22 cellular contexts compared by ENCODE assay signal in the genomic region with DNA sequence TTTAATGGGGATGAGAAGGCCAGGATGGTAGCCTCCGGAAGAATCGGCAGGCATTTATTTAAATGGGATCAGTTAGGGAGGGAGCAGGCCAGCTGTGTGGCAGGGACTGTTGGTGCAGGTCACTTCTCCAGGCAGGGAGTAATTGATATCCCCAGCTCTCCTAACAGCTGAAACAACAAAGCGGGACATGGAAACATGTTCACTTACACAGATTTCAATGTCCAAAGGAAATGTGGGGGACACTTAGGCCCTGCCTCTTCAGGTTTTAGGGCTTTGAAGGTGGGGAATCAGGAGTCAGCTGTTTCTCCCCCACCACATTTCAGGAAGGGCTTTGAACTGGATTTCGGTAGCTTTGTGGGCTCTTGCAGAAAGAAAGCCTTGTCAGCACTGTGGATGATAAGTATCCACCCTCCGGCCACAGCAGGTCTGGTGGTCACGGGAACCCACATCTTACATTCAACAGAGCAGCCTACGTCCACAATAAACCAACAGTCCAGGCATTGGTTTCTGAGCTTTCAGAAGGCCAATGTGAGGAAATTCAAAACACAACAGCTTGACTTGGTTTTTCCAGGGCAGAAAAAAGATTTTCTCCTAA.
DNase-seq lines count a peak whose midpoint lies in the region; ATAC-seq and TF ChIP-seq lines count a peak whose summit lies in the region.
"Had no signal": no experiment of that assay in that cellular context is flagged by ENCODE, and none has a peak within 500 bp of the region (broad histone marks: within the 10 kb centered on the region; RNA-seq: fewer than 3 reads in every experiment).

No MANE protein-coding gene starts in this region.

- TF ChIP-seq POLR2A in IMR-90 (IDR thresholded peaks at IDR 0.05; ENCODE audit: low read depth, low read length) (no peak), erythroblast (IDR thresholded peaks at IDR 0.05; ENCODE audit: low read length) (no peak)

- no peaks in the 10 kb centered on the region for H3K27me3 ChIP-seq in IMR-90 (ENCODE audit: control insufficient read depth, insufficient read depth, low read length)
- H3K27me3 ChIP-seq: stomach had no signal

- H3K27me3 Mint-ChIP-seq in nephron (ENCODE audit: low read depth), result peaks cover 4% of the 10 kb centered on the region
- H3K27me3 Mint-ChIP-seq: activated CD4-positive, alpha-beta T cell treated with anti-CD3 and anti-CD28 coated beads, Interleukin-2, amount 10 ng/mL, durations not matched to agents 7 days and 5 days; activated naive CD8-positive, alpha-beta T cell treated with anti-CD3 and anti-CD28 coated beads, Interleukin-2, amount 10 ng/mL, durations not matched to agents 7 days and 5 days; CD4-positive, alpha-beta memory T cell; progenitor cell of endocrine pancreas had no signal

- H3K36me3 ChIP-seq in IMR-90 (ENCODE audit: control insufficient read depth, insufficient read depth, low read length), result no peaks in the 10 kb centered on the region
- H3K36me3 ChIP-seq: stomach had no signal

- H4K5ac ChIP-seq in IMR-90 (ENCODE audit: low read depth, low read length), result no peak overlapping the region

- peaks cover 36% of the 10 kb centered on the region for H3K4me1 Mint-ChIP-seq in nephron
- H3K4me1 Mint-ChIP-seq: activated CD4-positive, alpha-beta T cell treated with anti-CD3 and anti-CD28 coated beads, Interleukin-2, amount 10 ng/mL, durations not matched to agents 7 days and 5 days; activated naive CD8-positive, alpha-beta T cell treated with anti-CD3 and anti-CD28 coated beads, Interleukin-2, amount 10 ng/mL, durations not matched to agents 7 days and 5 days; CD4-positive, alpha-beta memory T cell had no signal

- H2BK5ac ChIP-seq in IMR-90 (ENCODE audit: low read depth, low read length, poor library complexity, severe bottlenecking), result no peak overlapping the region

- no peak overlapping the region for H2BK120ac ChIP-seq in IMR-90 (ENCODE audit: low read depth, low read length)

- TF ChIP-seq RAD21 in IMR-90 (IDR thresholded peaks at IDR 0.05; ENCODE audit: low read length), result no peak

- H4K8ac ChIP-seq in IMR-90 (ENCODE audit: low read depth in 2 of 2, low read length in 2 of 2), result no peak overlapping the region

- H2AK9ac ChIP-seq in IMR-90 (replicated peaks; ENCODE audit: low read depth, low read length, poor library complexity), result no peak overlapping the region

- no peak overlapping the region for H3K9ac ChIP-seq in IMR-90 (ENCODE audit: low read depth, low read length)

- H4K20me1 ChIP-seq in IMR-90 (ENCODE audit: insufficient read depth, low read length), result no peaks in the 10 kb centered on the region

- H2AK5ac ChIP-seq in IMR-90 (ENCODE audit: low read depth, low read length), result no peak overlapping the region

- no peak overlapping the region for H3K4me3 ChIP-seq in IMR-90 (ENCODE audit: insufficient read depth, low read depth, low read length)
- H3K4me3 ChIP-seq: stomach had no signal

- H3K27ac ChIP-seq in IMR-90 (ENCODE audit: insufficient read depth, low read length), result no peak overlapping the region
- H3K27ac ChIP-seq: stomach had no signal

- no peak overlapping the region for H2AFZ ChIP-seq in IMR-90 (replicated peaks; ENCODE audit: low read length, poor library complexity)

- POLR2A ChIA-PET in IMR-90 (lab: Charles Lee; ENCODE audit: unreplicated experiment), result no interaction called here

- H3K9me1 ChIP-seq in IMR-90 (ENCODE audit: insufficient read depth, low read length), result peaks cover 9% of the 10 kb centered on the region; the same call in 1 of the 2 replicates

- H3K4ac ChIP-seq in IMR-90 (ENCODE audit: low read depth, low read length), result no peak overlapping the region

- TF ChIP-seq CTCF in IMR-90 (conservative IDR thresholded peaks at IDR 0.05; ENCODE audit: low read depth, low read length), result no peak
- TF ChIP-seq CTCF in nephron (IDR thresholded peaks at IDR 0.05; ENCODE audit: unreplicated experiment in 3 of 3), result no peak

- CTCF ChIA-PET in IMR-90 (lab: Yijun Ruan, JAX), result no interaction called here

- no peaks in the 10 kb centered on the region for H3K9me3 ChIP-seq in IMR-90 (ENCODE audit: control insufficient read depth, insufficient read depth, low read length)
- H3K9me3 ChIP-seq: stomach had no signal

- H3K79me1 ChIP-seq in IMR-90 (ENCODE audit: low read depth in 1 of 2, low read length in 2 of 2), result no peaks in the 10 kb centered on the region; a peak in 1 of 4 replicates

- dilution Hi-C loops in IMR-90 (cut with HindIII; ENCODE audit: low sequenced_read_pairs, unreplicated experiment), result no loop called here

- H3K14ac ChIP-seq in IMR-90 (replicated peaks; ENCODE audit: low read depth, low read length), result no peak overlapping the region

- peak overlapping the region; percentile 5 to 87 (median 69) for H3K27ac Mint-ChIP-seq in nephron
- H3K27ac Mint-ChIP-seq: activated CD4-positive, alpha-beta T cell treated with anti-CD3 and anti-CD28 coated beads, Interleukin-2, amount 10 ng/mL, durations not matched to agents 7 days and 5 days; activated naive CD8-positive, alpha-beta T cell treated with anti-CD3 and anti-CD28 coated beads, Interleukin-2, amount 10 ng/mL, durations not matched to agents 7 days and 5 days; CD4-positive, alpha-beta memory T cell; progenitor cell of endocrine pancreas; T-helper 1 cell treated with Interleukin-12 subunit alpha and Interleukin-12 subunit beta and Interleukin-4 antibody, amounts not matched to agents 30 μg/mL and 1 μg/mL, for 36 hours had no signal

- H3K18ac ChIP-seq in IMR-90 (ENCODE audit: low read depth, low read length), result no peak overlapping the region

- no peak overlapping the region for H3K23ac ChIP-seq in IMR-90 (ENCODE audit: low read depth, low read length)

- in situ Hi-C loops in IMR-90 (cut with MboI; ENCODE audit: low sequenced_read_pairs), result no loop called here

- TSS peak; percentile 19 for BruUV-seq in IMR-90 (replicated peaks; lab: Mats Ljungman, UMichigan)

- no peak overlapping the region for H3K56ac ChIP-seq in IMR-90 (ENCODE audit: extremely low read depth, insufficient read depth, low read length)

- intact Hi-C loops in IMR-90 (cut with micrococcal nuclease), result no loop called here

- no peak for ATAC-seq in IMR-90 (ENCODE audit: low read depth)
- no peak for ATAC-seq in GM19351 (IDR thresholded peaks at IDR 0.05; ENCODE audit: unreplicated experiment)
- no peak for ATAC-seq in GM21515 (IDR thresholded peaks at IDR 0.05; ENCODE audit: unreplicated experiment)
- ATAC-seq: HCT116, left lobe of liver, Right ventricle myocardium inferior had no signal

- H2BK20ac ChIP-seq in IMR-90 (ENCODE audit: low read depth, low read length), result no peak overlapping the region; the same call in 1 of the 2 replicates

- no peak overlapping the region for H4K91ac ChIP-seq in IMR-90 (ENCODE audit: insufficient read depth, low read depth, low read length)

- DNase-seq in IMR-90 (no peak), NCI-H345 (lab: John Stamatoyannopoulos, UW) (peak; percentile 69), SK-N-DZ (ENCODE audit: low spot score) (peak; percentile 49), erythroblast (lab: John Stamatoyannopoulos, UW) (no peak)
- no peak for DNase-seq in stimulated activated CD4-positive, alpha-beta T cell treated with anti-CD3 and anti-CD28 coated beads, Interleukin-4, amount 100 ng/mL, for 1 hour
- DNase-seq: activated CD4-positive, alpha-beta T cell treated with anti-CD3 and anti-CD28 coated beads, Interleukin-2, amount 10 ng/mL, durations not matched to agents 7 days and 5 days; activated naive CD8-positive, alpha-beta T cell treated with anti-CD3 and anti-CD28 coated beads, Interleukin-2, amount 10 ng/mL, durations not matched to agents 7 days and 5 days; CD4-positive, alpha-beta memory T cell; cortex of kidney; NCI-H1436; NCI-H226; stomach; trophoblast cell had no signal

- no peak overlapping the region for H3K4me2 ChIP-seq in IMR-90 (ENCODE audit: low read depth, low read length)

- H3K36me3 Mint-ChIP-seq in nephron (ENCODE audit: low read depth), result no peaks in the 10 kb centered on the region
- H3K36me3 Mint-ChIP-seq: activated naive CD8-positive, alpha-beta T cell treated with anti-CD3 and anti-CD28 coated beads, Interleukin-2, amount 10 ng/mL, durations not matched to agents 7 days and 5 days; brain; CD4-positive, alpha-beta memory T cell had no signal

- H2BK15ac ChIP-seq in IMR-90 (ENCODE audit: low read depth, low read length), result no peak overlapping the region

- no peaks in the 10 kb centered on the region for H3K9me3 Mint-ChIP-seq in nephron
- H3K9me3 Mint-ChIP-seq: activated CD4-positive, alpha-beta T cell treated with anti-CD3 and anti-CD28 coated beads, Interleukin-2, amount 10 ng/mL, durations not matched to agents 7 days and 5 days had no signal

- peaks cover 3% of the 10 kb centered on the region; the same call in 1 of the 2 replicates for H3K4me1 ChIP-seq in IMR-90 (ENCODE audit: control insufficient read depth, insufficient read depth, low read length)
- H3K4me1 ChIP-seq: stomach had no signal

- no CpG with 5 or more reads among the region's 7 CpGs for WGBS in IMR-90 (ENCODE audit: extremely low coverage in 2 of 2, insufficient read length in 1 of 2), 2 experiments

- H3K4me3 Mint-ChIP-seq in nephron, result peak overlapping the region in 1 of 3 experiments; percentile 4
- H3K4me3 Mint-ChIP-seq: activated CD4-positive, alpha-beta T cell treated with anti-CD3 and anti-CD28 coated beads, Interleukin-2, amount 10 ng/mL, durations not matched to agents 7 days and 5 days; activated naive CD8-positive, alpha-beta T cell treated with anti-CD3 and anti-CD28 coated beads, Interleukin-2, amount 10 ng/mL, durations not matched to agents 7 days and 5 days; brain; CD4-positive, alpha-beta memory T cell; T-helper 1 cell treated with Interleukin-12 subunit alpha and Interleukin-12 subunit beta and Interleukin-4 antibody, amounts not matched to agents 30 μg/mL and 1 μg/mL, for 36 hours had no signal

TF ChIP-seq in IMR-90, 13 proteins besides CTCF, POLR2A, EP300 and RAD21 (continues in another document):
- TF ChIP-seq CHD1 (IDR thresholded peaks at IDR 0.05; ENCODE audit: low read depth, low read length), result no peak
- TF ChIP-seq NFE2L2 (IDR thresholded peaks at IDR 0.05; ENCODE audit: low read depth, low read length), result no peak
- TF ChIP-seq FOS (IDR thresholded peaks at IDR 0.05; ENCODE audit: low read depth, low read length), result no peak
- TF ChIP-seq MXI1 (IDR thresholded peaks at IDR 0.05; ENCODE audit: borderline replicate concordance, low read depth, low read length), result no peak
- no peak for TF ChIP-seq BHLHE40 (IDR thresholded peaks at IDR 0.05; ENCODE audit: low read depth, low read length)
- TF ChIP-seq CEBPB (IDR thresholded peaks at IDR 0.05; ENCODE audit: low read depth, low read length), result no peak
- TF ChIP-seq, protein P1, sequence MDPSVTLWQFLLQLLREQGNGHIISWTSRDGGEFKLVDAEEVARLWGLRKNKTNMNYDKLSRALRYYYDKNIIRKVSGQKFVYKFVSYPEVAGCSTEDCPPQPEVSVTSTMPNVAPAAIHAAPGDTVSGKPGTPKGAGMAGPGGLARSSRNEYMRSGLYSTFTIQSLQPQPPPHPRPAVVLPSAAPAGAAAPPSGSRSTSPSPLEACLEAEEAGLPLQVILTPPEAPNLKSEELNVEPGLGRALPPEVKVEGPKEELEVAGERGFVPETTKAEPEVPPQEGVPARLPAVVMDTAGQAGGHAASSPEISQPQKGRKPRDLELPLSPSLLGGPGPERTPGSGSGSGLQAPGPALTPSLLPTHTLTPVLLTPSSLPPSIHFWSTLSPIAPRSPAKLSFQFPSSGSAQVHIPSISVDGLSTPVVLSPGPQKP (IDR thresholded peaks at IDR 0.05; ENCODE audit: borderline replicate concordance, low read depth, low read length), result no peak

Comparison
In these comparisons a context has a peak if more than half of its experiments do, and no peak if none do; other contexts are left out.
1. DNase-seq: peak in NCI-H345 (single experiment) and SK-N-DZ (single experiment); none in IMR-90 (single experiment), stimulated activated CD4-positive, alpha-beta T cell treated with anti-CD3 and anti-CD28 coated beads, Interleukin-4, amount 100 ng/mL, for 1 hour (single experiment) and erythroblast (0 of 2).